8 cellular contexts compared by ENCODE assay signal in genomic region chr7:98294798-98295382, GRCh38. TPM values are rescaled to one million over a fixed set of nuclear protein-coding genes. Genes with fewer than 3 reads are reported as not detected.
DNase-seq lines count a peak whose midpoint lies in the region; ATAC-seq and TF ChIP-seq lines count a peak whose summit lies in the region.

No MANE protein-coding gene starts in this region.

- H3K36me3 ChIP-seq in mammary epithelial cell (ENCODE audit: insufficient read depth, low read length) (peaks cover 26% of the 10 kb centered on the region), liver (ENCODE audit: control insufficient read depth in 4 of 4, insufficient read depth in 3 of 4, low read depth in 1 of 4, low read length in 3 of 4) (peaks cover 7 to 15% (median 11%) of the 10 kb centered on the region in 4 donors), vagina (peaks cover 0 to 29% of the 10 kb centered on the region in 2 donors)

- no peak for TF ChIP-seq POLR2A in vagina (IDR thresholded peaks at IDR 0.05)

- H3K27me3 ChIP-seq in mammary epithelial cell (ENCODE audit: insufficient read depth, low read length) (no peaks in the 10 kb centered on the region), liver (ENCODE audit: control insufficient read depth in 4 of 4, insufficient read depth in 4 of 4, low read length in 3 of 4) (no peaks in the 10 kb centered on the region), vagina (no peaks in the 10 kb centered on the region)

- WGBS in mammary epithelial cell (ENCODE audit: low coverage, missing lambda C conversion rate): 28% methylated on average over 10 of the region's 14 CpGs
- WGBS in liver: 44% methylated on average over 14 of the region's 14 CpGs

- TF ChIP-seq RAD21 in liver (IDR thresholded peaks at IDR 0.05): peak; percentile 85 to 90

- no peak overlapping the region for H2AFZ ChIP-seq in mammary epithelial cell (ENCODE audit: low read depth, low read length)

- H3K9me3 ChIP-seq in mammary epithelial cell (replicated peaks; ENCODE audit: insufficient read depth, low read length) (no peaks in the 10 kb centered on the region), liver (ENCODE audit: control insufficient read depth in 4 of 4, low read length in 3 of 4) (no peaks in the 10 kb centered on the region), vagina (no peaks in the 10 kb centered on the region)

- in situ Hi-C loops in GM13976 (cut with MboI; ENCODE audit: low sequenced_read_pairs, unreplicated experiment): no loop called here
- in situ Hi-C loops in mammary epithelial cell (cut with MboI; ENCODE audit: low sequenced_read_pairs in 2 of 2): loop anchor here (10.0 to 25.0 kb wide), 2 partner anchors 110 to 542 kb away; partner anchors contain the start of gene BAIAP2L1 (in 2 of the 2)

- dilution Hi-C loops in mammary epithelial cell (cut with HindIII; ENCODE audit: low sequenced_read_pairs): loop anchor here (5.0 to 10.0 kb wide), 2 partner anchors 77 to 110 kb away; partner anchors contain the start of gene BAIAP2L1

- no peak overlapping the region for H3K4me3 ChIP-seq in AG10803 (ENCODE audit: low read length)
- no peak overlapping the region for H3K4me3 ChIP-seq in mammary epithelial cell (replicated peaks in 1 of 3; ENCODE audit: insufficient read depth in 1 of 3, low read depth in 2 of 3, low read length in 3 of 3)
- H3K4me3 ChIP-seq in liver (ENCODE audit: low read depth in 1 of 3, low read length in 3 of 3): no peak overlapping the region
- H3K4me3 ChIP-seq in vagina: no peak overlapping the region

- no peak overlapping the region for H3K27ac ChIP-seq in mammary epithelial cell (ENCODE audit: insufficient read depth, low read depth, low read length)
- peak overlapping the region in 1 of 2 donors; percentile 11 for H3K27ac ChIP-seq in liver (ENCODE audit: low read depth in 1 of 2, low read length in 2 of 2)
- H3K27ac ChIP-seq in vagina: peak overlapping the region; percentile 41

- peaks cover 61% of the 10 kb centered on the region for H3K79me2 ChIP-seq in mammary epithelial cell (ENCODE audit: insufficient read depth, low read length)

- intact Hi-C loops in mammary epithelial cell (cut with micrococcal nuclease): loop anchor here (1.0 to 2.0 kb wide), 2 partner anchors 106 to 546 kb away; partner anchors contain the start of gene BAIAP2L1
- intact Hi-C loops in vagina (cut with DNase I): no loop called here

- CTCF ChIA-PET in mammary epithelial cell (lab: Charles Lee; ENCODE audit: low non-redundant PET): interaction anchor here (1.2 kb wide), 1 partner anchor 126 kb away, joined by 6 read pairs; no protein-coding TSS in a partner anchor

- H4K20me1 ChIP-seq in mammary epithelial cell (ENCODE audit: insufficient read depth, low read length): no peaks in the 10 kb centered on the region

- H3K4me1 ChIP-seq in mammary epithelial cell (ENCODE audit: insufficient read depth, low read length) (no peaks in the 10 kb centered on the region), liver (ENCODE audit: control insufficient read depth in 4 of 4, insufficient read depth in 4 of 4, low read length in 3 of 4) (peaks cover 0 to 6% (median 1%) of the 10 kb centered on the region in 4 donors), vagina (peaks cover 19% of the 10 kb centered on the region)

- DNase-seq in AG10803 (ENCODE audit: low read depth) (peak; percentile 51), GM13976 (ENCODE audit: low spot score) (peak; percentile 88), HK-2 (ENCODE audit: unreplicated experiment) (peak; percentile 69), NOMO-1 treated with dmso at 0.1 percent for 144 hours (lab: John Stamatoyannopoulos, UW; ENCODE audit: unreplicated experiment) (peak; percentile 16), mammary epithelial cell (peak; percentile 54), vagina (ENCODE audit: extremely low spot score in 2 of 2) (no peak)

- TF ChIP-seq CTCF in AG10803 (conservative IDR thresholded peaks at IDR 0.05; ENCODE audit: low read length) (peak; percentile 74), GM13976 (IDR thresholded peaks at IDR 0.05; ENCODE audit: borderline replicate concordance, control extremely low read depth, extremely low read depth, insufficient read depth, missing control alignments) (peak; percentile 70), mammary epithelial cell (conservative IDR thresholded peaks at IDR 0.05 in 1 of 2, IDR thresholded peaks at IDR 0.05 in 1 of 2; ENCODE audit: extremely low read depth in 1 of 2, insufficient read depth in 1 of 2, low read depth in 1 of 2, low read length in 2 of 2) (peak; percentile 61 to 77), liver (IDR thresholded peaks at IDR 0.05; ENCODE audit: low read depth, low read length, missing input control) (peak; percentile 64), vagina (IDR thresholded peaks at IDR 0.05) (peak; percentile 16 to 46 (median 18))

- no peak overlapping the region for H3K4me2 ChIP-seq in mammary epithelial cell (ENCODE audit: insufficient read depth, low read depth, low read length)

- H3K9ac ChIP-seq in mammary epithelial cell (ENCODE audit: insufficient read depth, low read length): no peak overlapping the region
- H3K9ac ChIP-seq in liver (ENCODE audit: low read depth in 1 of 2, low read length in 2 of 2): no peak overlapping the region

- ATAC-seq in GM19035 (IDR thresholded peaks at IDR 0.05; ENCODE audit: unreplicated experiment): no peak

- no TSS peak for BruUV-seq in mammary epithelial cell (replicated peaks; lab: Mats Ljungman, UMichigan)

TF ChIP-seq in liver, 16 proteins besides CTCF, POLR2A, EP300 and RAD21:
- no peak for TF ChIP-seq HNF4A (conservative IDR thresholded peaks at IDR 0.05)
- TF ChIP-seq TAF1 (conservative IDR thresholded peaks at IDR 0.05): no peak
- TF ChIP-seq GABPA (IDR thresholded peaks at IDR 0.05 in 1 of 2, conservative IDR thresholded peaks at IDR 0.05 in 1 of 2): no peak
- TF ChIP-seq REST (IDR thresholded peaks at IDR 0.05): no peak
- TF ChIP-seq ATF3 (IDR thresholded peaks at IDR 0.05): no peak
- TF ChIP-seq JUND (IDR thresholded peaks at IDR 0.05): no peak
- TF ChIP-seq EGR1 (IDR thresholded peaks at IDR 0.05; ENCODE audit: low read depth in 2 of 2): no peak
- TF ChIP-seq SP1 (IDR thresholded peaks at IDR 0.05): no peak
- no peak for TF ChIP-seq RXRA (IDR thresholded peaks at IDR 0.05)
- TF ChIP-seq MAX (IDR thresholded peaks at IDR 0.05): no peak
- TF ChIP-seq FOXA2 (IDR thresholded peaks at IDR 0.05): no peak
- no peak for TF ChIP-seq ZBTB33 (IDR thresholded peaks at IDR 0.05)
- TF ChIP-seq YY1 (IDR thresholded peaks at IDR 0.05): no peak
- TF ChIP-seq FOXA1 (IDR thresholded peaks at IDR 0.05): no peak

RNA-seq across cellular contexts. Expression of gene BRI3, which starts 13.4 kb away (rescaled TPM):
- total RNA-seq in mammary epithelial cell (100 to 1,000 TPM in 1 of 2 donors, 10 to 100 TPM in 1; 24.5 to 158 TPM), liver (10 to 100 TPM; 14.0 to 30.1 TPM), vagina (68.5 TPM)
- polyA plus RNA-seq in mammary epithelial cell (43.1 TPM), liver (10 to 100 TPM; 69.3 to 80.4 TPM)
- 113 TPM for polyA minus RNA-seq in mammary epithelial cell

RNA-seq across cellular contexts. Expression of gene TECPR1, which starts 42.9 kb away (rescaled TPM):
- total RNA-seq in mammary epithelial cell (10 to 100 TPM; 13.2 to 14.6 TPM), liver (10 to 100 TPM; 10.9 to 16.3 TPM), vagina (19.6 TPM)
- polyA plus RNA-seq in mammary epithelial cell (1.6 TPM), liver (1 to 10 TPM; 3.3 to 4.8 TPM)
- polyA minus RNA-seq in mammary epithelial cell: 1.1 TPM

Comparison
In these comparisons a context has a peak if more than half of its experiments do, and no peak if none do; other contexts are left out.
1. DNase-seq: peak in AG10803 (single experiment), GM13976 (single experiment), HK-2 (single experiment), NOMO-1 treated with dmso at 0.1 percent for 144 hours (single experiment) and mammary epithelial cell (single experiment); none in vagina (0 of 2).
2. CTCF ChIP-seq: peak in every context shown above with its lines; median percentile 74 in AG10803; 70 in GM13976; 69 in mammary epithelial cell; 64 in liver; 18 in vagina.